26 cellular contexts compared by ENCODE assay signal in the genomic region with DNA sequence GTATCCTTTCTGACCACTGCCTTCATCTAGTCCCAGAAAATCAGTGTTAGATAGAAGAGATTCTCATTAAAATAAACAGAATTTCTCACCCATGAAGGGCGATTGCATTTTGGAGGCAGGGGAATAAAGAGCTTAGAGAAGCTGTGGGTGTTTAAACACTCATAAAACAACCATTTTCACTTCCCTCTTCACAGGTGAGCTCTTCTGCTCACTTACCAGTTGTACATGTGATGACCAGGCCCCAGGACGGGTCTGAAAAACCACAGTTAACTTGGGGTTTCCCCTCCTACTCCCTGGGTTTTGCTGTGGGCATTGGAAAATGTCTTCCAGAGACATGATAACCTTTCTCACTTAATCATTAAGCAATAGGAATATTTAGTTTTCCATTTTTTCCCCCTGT.
DNase-seq lines count a peak whose midpoint lies in the region; ATAC-seq and TF ChIP-seq lines count a peak whose summit lies in the region.
"Had no signal": no experiment of that assay in that cellular context is flagged by ENCODE, and none has a peak within 500 bp of the region (broad histone marks: within the 10 kb centered on the region; RNA-seq: fewer than 3 reads in every experiment).

No MANE protein-coding gene starts in this region.

- ATAC-seq in GM18868 (IDR thresholded peaks at IDR 0.05; ENCODE audit: unreplicated experiment), result peak; percentile 98
- ATAC-seq in HG02623 (IDR thresholded peaks at IDR 0.05; ENCODE audit: unreplicated experiment), result peak; percentile 77
- peak; percentile 86 for ATAC-seq in HG03442 (IDR thresholded peaks at IDR 0.05; ENCODE audit: unreplicated experiment)
- no peak for ATAC-seq in HG02642 (IDR thresholded peaks at IDR 0.05; ENCODE audit: poor library complexity, unreplicated experiment)
- ATAC-seq: HepG2; stimulated activated naive CD8-positive, alpha-beta T cell treated with anti-CD3 and anti-CD28 coated beads, Interleukin-15, amount 100 ng/mL, for 72 hours had no signal

- 58 to 63% (median 60%) methylated on average over 2 of the region's 2 CpGs for WGBS in adrenal gland, 4 donors

- CTCF ChIA-PET in CD8-positive, alpha-beta memory T cell (lab: Charles Lee), result no interaction called here

- peaks cover 17 to 28% (median 20%) of the 10 kb centered on the region in 5 donors for H3K9me3 Mint-ChIP-seq in CD8-positive, alpha-beta memory T cell

- no peak overlapping the region for H3K9ac ChIP-seq in stomach smooth muscle (ENCODE audit: low read length in 2 of 2)
- H3K9ac ChIP-seq: BLaER1, GM23248 had no signal

- intact Hi-C loops in adrenal gland (cut with DNase I), result no loop called here

- no peak for TF ChIP-seq CTCF in adrenal gland (IDR thresholded peaks at IDR 0.05)

- DNase-seq in adrenal gland, result no peak
- no peak for DNase-seq in CD8-positive, alpha-beta memory T cell
- DNase-seq: activated CD4-positive, alpha-beta T cell treated with anti-CD3 and anti-CD28 coated beads for 4 hours; activated gamma-delta T cell treated with Interleukin-2 at 50 U/mL for 16 hours; activated T-cell treated with anti-CD3 and anti-CD28 coated beads, Interleukin-2, amount 50 U/mL, for 1 hour; Caco-2; dermis blood vessel endothelial cell; esophagus squamous epithelium; foreskin melanocyte; GM23248; Karpas-422; NCI-H1436 treated with DMSO at 0.1 percent for 48 hours; NCI-H2107; NCI-H446; nephron progenitor cell; stimulated activated naive CD8-positive, alpha-beta T cell treated with anti-CD3 and anti-CD28 coated beads, Interleukin-15, amount 100 ng/mL, for 72 hours; T-helper 2 cell; thyroid gland had no signal

- no peaks in the 10 kb centered on the region for H3K36me3 Mint-ChIP-seq in CD8-positive, alpha-beta memory T cell

- POLR2A ChIA-PET in CD8-positive, alpha-beta memory T cell (lab: Charles Lee), result no interaction called here

- H3K36me3 ChIP-seq in stomach smooth muscle (ENCODE audit: control insufficient read depth in 2 of 2, insufficient read depth in 2 of 2, low read length in 2 of 2) (no peaks in the 10 kb centered on the region), adrenal gland (replicated peaks in 1 of 2) (no peaks in the 10 kb centered on the region)
- H3K36me3 ChIP-seq in CD8-positive, alpha-beta memory T cell (ENCODE audit: insufficient read depth, low read length), result no peaks in the 10 kb centered on the region
- H3K36me3 ChIP-seq: BLaER1, esophagus squamous epithelium, heart right ventricle, thyroid gland had no signal

- H3K4me3 Mint-ChIP-seq in CD8-positive, alpha-beta memory T cell, result no peak overlapping the region
- H3K4me3 Mint-ChIP-seq: nephron progenitor cell; stimulated activated naive CD8-positive, alpha-beta T cell treated with anti-CD3 and anti-CD28 coated beads, Interleukin-15, amount 100 ng/mL, for 72 hours had no signal

- TF ChIP-seq POLR2A in adrenal gland (IDR thresholded peaks at IDR 0.05), result no peak

- no peak overlapping the region for H3K4me3 ChIP-seq in stomach smooth muscle (ENCODE audit: low read length in 2 of 2)
- no peak overlapping the region for H3K4me3 ChIP-seq in adrenal gland
- H3K4me3 ChIP-seq in CD8-positive, alpha-beta memory T cell (ENCODE audit: low read length), result no peak overlapping the region
- H3K4me3 ChIP-seq: BLaER1, esophagus squamous epithelium, GM23248, heart right ventricle, thyroid gland had no signal

- H3K27ac ChIP-seq in stomach smooth muscle (ENCODE audit: low read length) (peak overlapping the region; percentile 13), adrenal gland (no peak overlapping the region)
- H3K27ac ChIP-seq in CD8-positive, alpha-beta memory T cell (ENCODE audit: low read depth, low read length), result no peak overlapping the region
- H3K27ac ChIP-seq: BLaER1, esophagus squamous epithelium, GM23248, thyroid gland had no signal

- H3K4me1 Mint-ChIP-seq in CD8-positive, alpha-beta memory T cell, result no peaks in the 10 kb centered on the region
- H3K4me1 Mint-ChIP-seq: nephron progenitor cell; stimulated activated naive CD8-positive, alpha-beta T cell treated with anti-CD3 and anti-CD28 coated beads, Interleukin-15, amount 100 ng/mL, for 72 hours had no signal

- H3K27me3 Mint-ChIP-seq in CD8-positive, alpha-beta memory T cell, result no peaks in the 10 kb centered on the region
- H3K27me3 Mint-ChIP-seq: stimulated activated naive CD8-positive, alpha-beta T cell treated with anti-CD3 and anti-CD28 coated beads, Interleukin-15, amount 100 ng/mL, for 72 hours had no signal

- no peak overlapping the region for H3K27ac Mint-ChIP-seq in CD8-positive, alpha-beta memory T cell
- H3K27ac Mint-ChIP-seq: nephron progenitor cell; stimulated activated naive CD8-positive, alpha-beta T cell treated with anti-CD3 and anti-CD28 coated beads, Interleukin-15, amount 100 ng/mL, for 72 hours had no signal

- H3K4me1 ChIP-seq in stomach smooth muscle (ENCODE audit: control insufficient read depth, insufficient read depth, low read length) (no peaks in the 10 kb centered on the region), adrenal gland (replicated peaks in 1 of 2) (no peaks in the 10 kb centered on the region)
- H3K4me1 ChIP-seq in CD8-positive, alpha-beta memory T cell (ENCODE audit: insufficient read depth, low read length), result no peaks in the 10 kb centered on the region
- H3K4me1 ChIP-seq: BLaER1, Caco-2, esophagus squamous epithelium, heart right ventricle, thyroid gland had no signal

- H3K27me3 ChIP-seq in stomach smooth muscle (ENCODE audit: control insufficient read depth in 1 of 2, insufficient read depth in 2 of 2, low read length in 2 of 2) (no peaks in the 10 kb centered on the region), adrenal gland (no peaks in the 10 kb centered on the region)
- H3K27me3 ChIP-seq in CD8-positive, alpha-beta memory T cell (ENCODE audit: insufficient read depth, low read length, poor library complexity, severe bottlenecking), result no peaks in the 10 kb centered on the region
- H3K27me3 ChIP-seq: BLaER1, esophagus squamous epithelium, heart right ventricle, thyroid gland had no signal

- H3K9me3 ChIP-seq in stomach smooth muscle (ENCODE audit: control insufficient read depth in 2 of 2, low read length in 2 of 2) (peaks cover 0 to 3% of the 10 kb centered on the region in 2 donors), adrenal gland (replicated peaks in 1 of 3) (no peaks in the 10 kb centered on the region)
- H3K9me3 ChIP-seq in CD8-positive, alpha-beta memory T cell (ENCODE audit: low read length), result no peaks in the 10 kb centered on the region
- H3K9me3 ChIP-seq: thyroid gland had no signal
